Comparison of ENCODE assay signal across 8 cellular contexts in the genomic region with DNA sequence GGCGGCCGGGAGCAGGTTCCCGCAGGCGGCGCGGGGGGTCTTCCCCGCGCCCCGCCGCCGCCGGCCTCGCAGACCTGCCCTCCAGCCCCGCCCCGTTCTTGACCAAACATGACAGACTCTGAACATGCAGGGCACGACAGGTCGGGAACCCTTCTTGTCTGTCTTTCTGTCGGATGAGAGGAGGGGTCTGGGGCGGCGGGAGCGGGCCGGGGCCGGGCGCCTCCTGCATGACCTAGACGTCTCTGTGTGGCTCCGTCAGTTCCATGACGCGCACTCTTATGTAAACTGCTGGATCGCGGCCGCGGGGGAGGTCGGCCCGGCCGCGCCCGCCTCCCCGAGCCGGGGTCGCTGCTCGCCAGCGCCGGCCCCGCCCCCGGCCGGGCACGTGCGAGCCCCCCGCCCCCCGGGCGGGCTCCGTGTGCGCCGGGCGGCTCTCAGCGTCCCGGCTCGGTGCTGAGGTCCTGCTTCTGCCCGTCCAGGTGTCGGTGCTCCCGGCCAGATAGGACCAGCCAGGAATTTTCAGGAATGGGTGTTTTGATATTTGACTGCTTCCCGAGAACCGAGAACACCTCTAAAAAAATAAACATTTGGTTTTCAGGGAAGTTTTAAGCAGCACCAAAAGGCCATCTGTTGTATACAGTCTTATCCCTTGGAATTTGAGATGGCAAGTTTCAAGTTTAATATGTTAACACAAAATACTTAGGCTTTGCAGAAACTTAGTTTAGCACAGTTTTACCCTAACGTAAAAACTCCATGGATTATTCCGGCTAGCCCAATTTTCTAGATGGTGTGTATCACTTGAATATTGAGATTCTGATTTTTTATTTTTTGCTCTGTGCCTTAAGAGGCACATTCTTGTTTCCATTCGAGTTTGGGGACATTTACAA. TPM values are rescaled to one million over a fixed set of nuclear protein-coding genes. Genes with fewer than 3 reads are reported as not detected.
DNase-seq lines count a peak whose midpoint lies in the region; ATAC-seq and TF ChIP-seq lines count a peak whose summit lies in the region.

No MANE protein-coding gene starts in this region.

- peak overlapping the region; percentile 72 to 73 for H3K4me3 ChIP-seq in left lung

- H3K27ac ChIP-seq in left lung, result peak overlapping the region; percentile 100

- H3K9me3 Mint-ChIP-seq in activated CD4-positive, alpha-beta T cell treated with anti-CD3 and anti-CD28 coated beads, Interleukin-2, amount 10 ng/mL, durations not matched to agents 7 days and 5 days, result no peaks in the 10 kb centered on the region

- peaks cover 21% of the 10 kb centered on the region for H3K4me1 Mint-ChIP-seq in activated CD4-positive, alpha-beta T cell treated with anti-CD3 and anti-CD28 coated beads, Interleukin-2, amount 10 ng/mL, durations not matched to agents 7 days and 5 days

- POLR2A ChIA-PET in activated CD4-positive, alpha-beta T cell treated with anti-CD3 and anti-CD28 coated beads, Interleukin-2, amount 10 ng/mL, durations not matched to agents 7 days and 5 days (lab: Charles Lee), result no interaction called here

- no peaks in the 10 kb centered on the region for H3K36me3 ChIP-seq in left lung

- TF ChIP-seq CTCF in left lung (IDR thresholded peaks at IDR 0.05), result no peak

- peak; percentile 74 for TF ChIP-seq POLR2A in GM19193 (IDR thresholded peaks at IDR 0.05; ENCODE audit: extremely low read depth, insufficient read depth, insufficient read length)

- CTCF ChIA-PET in activated CD4-positive, alpha-beta T cell treated with anti-CD3 and anti-CD28 coated beads, Interleukin-2, amount 10 ng/mL, durations not matched to agents 7 days and 5 days (lab: Charles Lee), result no interaction called here

- no peaks in the 10 kb centered on the region for H3K27me3 ChIP-seq in left lung

- intact Hi-C loops in left lung (cut with DNase I), result no loop called here

- H3K27ac Mint-ChIP-seq in activated CD4-positive, alpha-beta T cell treated with anti-CD3 and anti-CD28 coated beads, Interleukin-2, amount 10 ng/mL, durations not matched to agents 7 days and 5 days, result peak overlapping the region; percentile 99

- H3K36me3 Mint-ChIP-seq in activated CD4-positive, alpha-beta T cell treated with anti-CD3 and anti-CD28 coated beads, Interleukin-2, amount 10 ng/mL, durations not matched to agents 7 days and 5 days (ENCODE audit: low read depth), result peaks cover 3% of the 10 kb centered on the region

- DNase-seq in AML-193 (lab: John Stamatoyannopoulos, UW) (peak; percentile 67 to 73), NCI-H510A treated with DMSO at 0.1 percent for 48 hours (lab: John Stamatoyannopoulos, UW) (peak; percentile 80), cortex of kidney (lab: John Stamatoyannopoulos, UW) (peak; percentile 51), left lung (peak; percentile 90 to 93)
- peak; percentile 81 for DNase-seq in activated CD4-positive, alpha-beta T cell treated with anti-CD3 and anti-CD28 coated beads, Interleukin-2, amount 10 ng/mL, durations not matched to agents 7 days and 5 days
- peak; percentile 71 for DNase-seq in stimulated activated CD4-positive, alpha-beta T cell treated with anti-CD3 and anti-CD28 coated beads, Interleukin-2, amount 100 ng/mL, for 4 hours (ENCODE audit: low read depth)

- peak overlapping the region; percentile 92 for H3K4me3 Mint-ChIP-seq in activated CD4-positive, alpha-beta T cell treated with anti-CD3 and anti-CD28 coated beads, Interleukin-2, amount 10 ng/mL, durations not matched to agents 7 days and 5 days

- no peaks in the 10 kb centered on the region for H3K9me3 ChIP-seq in left lung

- ATAC-seq in HG03432 (IDR thresholded peaks at IDR 0.05; ENCODE audit: unreplicated experiment) (peak; percentile 58), left lung (peak; percentile 86)

- no peaks in the 10 kb centered on the region for H3K27me3 Mint-ChIP-seq in activated CD4-positive, alpha-beta T cell treated with anti-CD3 and anti-CD28 coated beads, Interleukin-2, amount 10 ng/mL, durations not matched to agents 7 days and 5 days

- H3K4me1 ChIP-seq in left lung, result peaks cover 8 to 12% of the 10 kb centered on the region in 2 donors

RNA-seq across cellular contexts. Expression of a gene that starts 0.7 kb away (rescaled TPM):
- total RNA-seq in activated CD4-positive, alpha-beta T cell treated with anti-CD3 and anti-CD28 coated beads, Interleukin-2, amount 10 ng/mL, durations not matched to agents 7 days and 5 days, result 10 to 100 TPM; 14.0 to 14.8 TPM
- total RNA-seq in left lung, result 1 to 10 TPM; 8.7 to 10.0 TPM

RNA-seq across cellular contexts. Expression of a gene that starts 21.3 kb away (rescaled TPM):
- total RNA-seq in activated CD4-positive, alpha-beta T cell treated with anti-CD3 and anti-CD28 coated beads, Interleukin-2, amount 10 ng/mL, durations not matched to agents 7 days and 5 days, result 10 to 100 TPM; 18.0 to 19.3 TPM
- total RNA-seq in left lung, result 1 to 10 TPM; 4.5 to 6.8 TPM

Comparison
In these comparisons a context has a peak if more than half of its experiments do, and no peak if none do; other contexts are left out.
1. Peak in every context shown above with its lines: DNase-seq, ATAC-seq, H3K4me3 ChIP-seq and H3K27ac ChIP-seq.